ENCODE assay signal across 20 cellular contexts in genomic region chr2:10779776-10780490, GRCh38. TPM values are rescaled to one million over a fixed set of nuclear protein-coding genes. Genes with fewer than 3 reads are reported as not detected.
"Had no signal": no experiment of that assay in that cellular context is flagged by ENCODE, and none has a peak within 500 bp of the region (broad histone marks: within the 10 kb centered on the region; RNA-seq: fewer than 3 reads in every experiment).

No MANE protein-coding gene starts in this region.

- H3K27me3 ChIP-seq: ascending aorta, esophagus squamous epithelium, heart right ventricle, right atrium auricular region, stomach, upper lobe of right lung had no signal

- H3K9me3 Mint-ChIP-seq: natural killer cell had no signal

- FAIRE-seq: bronchial epithelial cell had no signal

- H3K4me1 ChIP-seq: ascending aorta, upper lobe of right lung had no signal

- H3K4me3 Mint-ChIP-seq: natural killer cell, T-helper 17 cell had no signal

- H3K27me3 Mint-ChIP-seq: T-helper 17 cell had no signal

- H3K36me3 Mint-ChIP-seq: natural killer cell had no signal

- DNase-seq: activated CD4-positive, alpha-beta T cell treated with anti-CD3 and anti-CD28 coated beads for 1 hour; activated CD4-positive, alpha-beta T cell treated with anti-CD3 and anti-CD28 coated beads, Interleukin-2, amount 50 U/mL, for 48 hours; activated naive CD4-positive, alpha-beta T cell treated with anti-CD3 and anti-CD28 coated beads, Interleukin-2, amount 50 U/mL, for 16 hours; effector CD8-positive, alpha-beta T cell; esophagus squamous epithelium; heart right ventricle; mesendoderm; nucleus accumbens; stimulated activated CD4-positive, alpha-beta T cell treated with anti-CD3 and anti-CD28 coated beads, Interleukin-15, amount 100 ng/mL, for 24 hours; stimulated activated CD4-positive, alpha-beta T cell treated with anti-CD3 and anti-CD28 coated beads, Interleukin-2, amount 100 ng/mL, for 48 hours; stomach; T-helper 17 cell; upper lobe of right lung had no signal

- H3K27ac Mint-ChIP-seq: T-helper 17 cell had no signal

- H3K4me3 ChIP-seq: ascending aorta, esophagus squamous epithelium, heart right ventricle, right atrium auricular region, skin epidermis, stomach, thoracic aorta, upper lobe of right lung had no signal

- ATAC-seq: heart right ventricle, natural killer cell, T-helper 17 cell, upper lobe of right lung had no signal

- H3K9me3 ChIP-seq: ascending aorta, esophagus squamous epithelium, heart right ventricle, right atrium auricular region, stomach, thoracic aorta, upper lobe of right lung had no signal

- H3K27ac ChIP-seq: ascending aorta, esophagus squamous epithelium, heart right ventricle, right atrium auricular region, skin epidermis, stomach, thoracic aorta, upper lobe of right lung, VCaP had no signal

RNA-seq across cellular contexts. Expression of gene ATP6V1C2, which starts 58.5 kb away (rescaled TPM):
- total RNA-seq: T-helper 17 cell, upper lobe of right lung had no signal
